In genomic region chr15:74322558-74323180, GRCh38 we compare ENCODE assay signal across 8 cellular contexts. TPM values are rescaled to one million over a fixed set of nuclear protein-coding genes. Genes with fewer than 3 reads are reported as not detected.
DNase-seq lines count a peak whose midpoint lies in the region; ATAC-seq and TF ChIP-seq lines count a peak whose summit lies in the region.

No MANE protein-coding gene starts in this region.

- intact Hi-C loops in natural killer cell (cut with micrococcal nuclease) (loop anchor here (1.0 to 5.0 kb wide), 2 partner anchors 195 to 350 kb away; no protein-coding TSS in a partner anchor), stomach (cut with DNase I; ENCODE audit: low total_unique reads) (loop anchor here (5.0 to 10.0 kb wide), 2 partner anchors 195 to 952 kb away; no protein-coding TSS in a partner anchor)

- H3K4me1 Mint-ChIP-seq in CD4-positive, CD25-positive, alpha-beta regulatory T cell = peaks cover 0 to 23% (median 0%) of the 10 kb centered on the region in 4 donors
- H3K4me1 Mint-ChIP-seq in natural killer cell = peaks cover under 1 to 4% of the 10 kb centered on the region in 2 donors

- H3K9me3 Mint-ChIP-seq in CD4-positive, CD25-positive, alpha-beta regulatory T cell = peaks cover 0 to 1% (median 0%) of the 10 kb centered on the region in 7 donors
- H3K9me3 Mint-ChIP-seq in natural killer cell = no peaks in the 10 kb centered on the region

- 20 to 31% (median 25%) methylated on average over 6 of the region's 6 CpGs for WGBS in stomach, 5 donors

- H3K4me3 Mint-ChIP-seq in CD4-positive, CD25-positive, alpha-beta regulatory T cell = no peak overlapping the region
- H3K4me3 Mint-ChIP-seq in natural killer cell = no peak overlapping the region

- peak; percentile 37 to 61 (median 57) for DNase-seq in CD4-positive, CD25-positive, alpha-beta regulatory T cell
- peak; percentile 82 for DNase-seq in HEK293T (ENCODE audit: extremely low spot score)
- DNase-seq in OCI-M1 (lab: John Stamatoyannopoulos, UW) = peak; percentile 67
- DNase-seq in activated T-cell treated with anti-CD3 and anti-CD28 coated beads for 4 hours = peak; percentile 23
- peak; percentile 53 for DNase-seq in natural killer cell
- peak; percentile 59 for DNase-seq in stomach

- TF ChIP-seq POLR2A in stomach (IDR thresholded peaks at IDR 0.05) = no peak

- peak; percentile 48 to 67 for ATAC-seq in CD4-positive, CD25-positive, alpha-beta regulatory T cell (ENCODE audit: low read depth in 2 of 2)
- peak; percentile 72 for ATAC-seq in esophagus mucosa
- ATAC-seq in natural killer cell = peak; percentile 73 to 93 (median 81)
- ATAC-seq in GM21619 (IDR thresholded peaks at IDR 0.05; ENCODE audit: unreplicated experiment) = no peak

- CTCF ChIA-PET in HEK293T (lab: Yijun Ruan, JAX) = interaction anchor here (0.5 to 5.4 kb wide), 15 partner anchors 9 to 372 kb away, joined by 3 to 97 read pairs (median 3); no protein-coding TSS in a partner anchor

- TF ChIP-seq EP300 in stomach (IDR thresholded peaks at IDR 0.05) = no peak

- H3K27me3 Mint-ChIP-seq in CD4-positive, CD25-positive, alpha-beta regulatory T cell = no peaks in the 10 kb centered on the region
- peaks cover 0 to 5% of the 10 kb centered on the region in 2 donors for H3K27me3 Mint-ChIP-seq in natural killer cell (ENCODE audit: low read depth in 2 of 2)

- no peak overlapping the region for H3K27ac ChIP-seq in CD4-positive, CD25-positive, alpha-beta regulatory T cell (ENCODE audit: insufficient read depth, low read length, poor library complexity, severe bottlenecking)
- H3K27ac ChIP-seq in stomach = no peak overlapping the region

- TF ChIP-seq CTCF in natural killer cell (IDR thresholded peaks at IDR 0.05) (peak; percentile 70), stomach (IDR thresholded peaks at IDR 0.05) (peak in 5 of 7 experiments; percentile 66 to 79 (median 77))

- no peaks in the 10 kb centered on the region for H3K27me3 ChIP-seq in CD4-positive, CD25-positive, alpha-beta regulatory T cell (ENCODE audit: control insufficient read depth, insufficient read depth, low read length)
- peaks cover 0 to 12% (median 0%) of the 10 kb centered on the region in 3 donors for H3K27me3 ChIP-seq in stomach

- no peaks in the 10 kb centered on the region for H3K36me3 Mint-ChIP-seq in CD4-positive, CD25-positive, alpha-beta regulatory T cell
- H3K36me3 Mint-ChIP-seq in natural killer cell = no peaks in the 10 kb centered on the region

- H3K4me1 ChIP-seq in CD4-positive, CD25-positive, alpha-beta regulatory T cell (ENCODE audit: control insufficient read depth, insufficient read depth, low read length, poor library complexity, severe bottlenecking) = peaks cover 8% of the 10 kb centered on the region
- H3K4me1 ChIP-seq in stomach = peaks cover 0 to 26% (median 13%) of the 10 kb centered on the region in 4 donors

- POLR2A ChIA-PET in HEK293T (lab: Yijun Ruan, JAX) = no interaction called here

- H3K27ac Mint-ChIP-seq in CD4-positive, CD25-positive, alpha-beta regulatory T cell = no peak overlapping the region
- no peak overlapping the region for H3K27ac Mint-ChIP-seq in natural killer cell

- no peak overlapping the region for H3K4me3 ChIP-seq in CD4-positive, CD25-positive, alpha-beta regulatory T cell (ENCODE audit: low read depth, low read length)
- no peak overlapping the region for H3K4me3 ChIP-seq in stomach

- no peaks in the 10 kb centered on the region for H3K36me3 ChIP-seq in CD4-positive, CD25-positive, alpha-beta regulatory T cell (ENCODE audit: control insufficient read depth, insufficient read depth, low read length)
- H3K36me3 ChIP-seq in stomach = no peaks in the 10 kb centered on the region

- H3K9me3 ChIP-seq in CD4-positive, CD25-positive, alpha-beta regulatory T cell (ENCODE audit: control insufficient read depth in 2 of 2, low read length in 2 of 2) = no peaks in the 10 kb centered on the region
- no peaks in the 10 kb centered on the region for H3K9me3 ChIP-seq in stomach

TF ChIP-seq in HEK293T, 16 proteins besides CTCF, POLR2A, EP300 and RAD21:
- TF ChIP-seq L3MBTL2 (conservative IDR thresholded peaks at IDR 0.05) = no peak
- no peak for TF ChIP-seq FOXA1 (IDR thresholded peaks at IDR 0.05)
- no peak for TF ChIP-seq ARNT (IDR thresholded peaks at IDR 0.05)
- TF ChIP-seq TARDBP (IDR thresholded peaks at IDR 0.05) = no peak
- no peak for TF ChIP-seq ZNF384 (IDR thresholded peaks at IDR 0.05)
- no peak for TF ChIP-seq FOXK2 (IDR thresholded peaks at IDR 0.05)
- no peak for TF ChIP-seq NFRKB (IDR thresholded peaks at IDR 0.05)
- no peak for TF ChIP-seq CTBP1 (IDR thresholded peaks at IDR 0.05; ENCODE audit: borderline replicate concordance)

RNA-seq across cellular contexts. Expression of gene CYP11A1, which starts 44.8 kb away (rescaled TPM):
- not detected for total RNA-seq in CD4-positive, CD25-positive, alpha-beta regulatory T cell
- not detected for polyA plus RNA-seq in CD4-positive, CD25-positive, alpha-beta regulatory T cell
- 3.2 TPM for total RNA-seq in esophagus mucosa
- 1 to 10 TPM in 1 of 3 donors, not detected in 2; 5.1 TPM for total RNA-seq in natural killer cell
- 1 to 10 TPM in 1 of 5 donors, not detected in 4; 3.9 TPM for total RNA-seq in stomach
- polyA plus RNA-seq in stomach = 10 to 100 TPM in 1 of 3 donors, 1 to 10 TPM in 2; 2.5 to 10.2 (median 4.5) TPM

Comparison
In these comparisons a context has a peak if more than half of its experiments do, and no peak if none do; other contexts are left out.
1. DNase-seq: peak in every context shown above with its lines; median percentile 82 in HEK293T; 67 in OCI-M1; 59 in stomach; 57 in CD4-positive, CD25-positive, alpha-beta regulatory T cell; 53 in natural killer cell; 23 in activated T-cell treated with anti-CD3 and anti-CD28 coated beads for 4 hours.